In the genomic region with DNA sequence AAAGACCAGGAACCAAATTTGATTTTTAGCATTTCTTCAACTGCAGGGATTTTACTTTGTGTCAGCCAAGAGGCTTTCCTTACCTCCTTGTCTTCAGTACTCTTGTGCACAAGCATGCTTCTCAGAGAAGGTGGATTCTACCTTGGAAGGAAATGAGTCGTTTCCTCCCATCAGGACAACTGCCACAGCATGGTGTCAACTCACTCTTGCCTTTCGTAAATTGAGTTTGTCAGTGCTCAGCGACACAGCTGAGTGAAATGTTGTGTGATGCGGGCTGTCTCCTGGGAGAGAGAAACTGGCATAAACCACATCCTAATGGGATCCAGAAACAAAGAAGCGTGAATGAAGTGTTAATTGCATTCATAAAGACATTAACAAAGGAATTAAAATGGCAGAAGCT, we compare ENCODE assay signal across 21 cellular contexts. TPM values are rescaled to one million over a fixed set of nuclear protein-coding genes. Genes with fewer than 3 reads are reported as not detected.
DNase-seq lines count a peak whose midpoint lies in the region; ATAC-seq, FAIRE-seq and TF ChIP-seq lines count a peak whose summit lies in the region.
"Had no signal": no experiment of that assay in that cellular context is flagged by ENCODE, and none has a peak within 500 bp of the region (broad histone marks: within the 10 kb centered on the region; RNA-seq: fewer than 3 reads in every experiment).

No MANE protein-coding gene starts in this region.

- H3K36me3 Mint-ChIP-seq in endodermal cell (ENCODE audit: low read depth) (peaks cover 2% of the 10 kb centered on the region), neural progenitor cell (no peaks in the 10 kb centered on the region)

- no peak for ATAC-seq in HG02884 (IDR thresholded peaks at IDR 0.05; ENCODE audit: unreplicated experiment)
- ATAC-seq: left lobe of liver; mucosa of descending colon; stimulated activated naive CD8-positive, alpha-beta T cell treated with anti-CD3 and anti-CD28 coated beads, Interleukin-15, amount 100 ng/mL, for 72 hours; upper lobe of right lung had no signal

- no peak for FAIRE-seq in GM19239 (lab: Jason Lieb, UNC)

- peak overlapping the region; percentile 82 for H2AFZ ChIP-seq in neural progenitor cell (replicated peaks)

- no peaks in the 10 kb centered on the region for H3K27me3 Mint-ChIP-seq in endodermal cell (ENCODE audit: insufficient read depth)
- peaks cover 4% of the 10 kb centered on the region for H3K27me3 Mint-ChIP-seq in neural progenitor cell (ENCODE audit: insufficient read depth, low read depth)
- H3K27me3 Mint-ChIP-seq: stimulated activated naive CD8-positive, alpha-beta T cell treated with anti-CD3 and anti-CD28 coated beads, Interleukin-15, amount 100 ng/mL, for 72 hours had no signal

- H3K4me3 ChIP-seq in endodermal cell (ENCODE audit: low read length) (peak overlapping the region; percentile 63), neural progenitor cell (no peak overlapping the region)
- H3K4me3 ChIP-seq: mucosa of descending colon, upper lobe of right lung had no signal

- H3K27me3 ChIP-seq in endodermal cell (ENCODE audit: control insufficient read depth, insufficient read depth, low read length, poor library complexity, severe bottlenecking), result no peaks in the 10 kb centered on the region
- H3K27me3 ChIP-seq in neural progenitor cell, result no peaks in the 10 kb centered on the region
- H3K27me3 ChIP-seq: upper lobe of right lung had no signal

- H3K9ac ChIP-seq in endodermal cell (ENCODE audit: extremely low read depth, low read length, poor library complexity, severe bottlenecking), result peak overlapping the region; percentile 33
- no peak overlapping the region for H3K9ac ChIP-seq in neural progenitor cell

- H3K79me2 ChIP-seq in neural progenitor cell (ENCODE audit: low read depth), result no peaks in the 10 kb centered on the region

- H3K4me1 Mint-ChIP-seq in endodermal cell (peaks cover 44% of the 10 kb centered on the region), neural progenitor cell (peaks cover 32% of the 10 kb centered on the region)
- H3K4me1 Mint-ChIP-seq: stimulated activated naive CD8-positive, alpha-beta T cell treated with anti-CD3 and anti-CD28 coated beads, Interleukin-15, amount 100 ng/mL, for 72 hours had no signal

- H3F3A ChIP-seq in neural progenitor cell (ENCODE audit: low read depth), result no peaks in the 10 kb centered on the region

- 6 to 20% methylated on average over 1 to 5 of the region's 5 CpGs for WGBS in endodermal cell (ENCODE audit: insufficient coverage in 1 of 2, insufficient read length in 1 of 2), 2 experiments

- peak overlapping the region; percentile 60 for H3K4me2 ChIP-seq in neural progenitor cell

- no peaks in the 10 kb centered on the region for H3K36me3 ChIP-seq in endodermal cell (ENCODE audit: control insufficient read depth, insufficient read depth, low read length)
- no peaks in the 10 kb centered on the region for H3K36me3 ChIP-seq in neural progenitor cell
- H3K36me3 ChIP-seq: upper lobe of right lung had no signal

- H3K27ac ChIP-seq in endodermal cell (ENCODE audit: low read depth, low read length) (peak overlapping the region; percentile 4), neural progenitor cell (no peak overlapping the region)
- H3K27ac ChIP-seq: upper lobe of right lung had no signal

- TF ChIP-seq CTCF in endodermal cell (conservative IDR thresholded peaks at IDR 0.05) (no peak), neural progenitor cell (IDR thresholded peaks at IDR 0.05) (no peak), GM20000 (IDR thresholded peaks at IDR 0.05; ENCODE audit: extremely low read depth, missing control alignments) (no peak)

- H3K4me1 ChIP-seq in endodermal cell (ENCODE audit: control insufficient read depth, insufficient read depth, low read length) (peaks cover 12% of the 10 kb centered on the region), neural progenitor cell (peaks cover 26% of the 10 kb centered on the region)
- H3K4me1 ChIP-seq: upper lobe of right lung had no signal

- peak overlapping the region; percentile 89 for H3K27ac Mint-ChIP-seq in endodermal cell
- H3K27ac Mint-ChIP-seq in neural progenitor cell, result no peak overlapping the region
- H3K27ac Mint-ChIP-seq: stimulated activated naive CD8-positive, alpha-beta T cell treated with anti-CD3 and anti-CD28 coated beads, Interleukin-15, amount 100 ng/mL, for 72 hours had no signal

- H3K9me3 ChIP-seq in endodermal cell (ENCODE audit: control insufficient read depth, low read length), result no peaks in the 10 kb centered on the region
- no peaks in the 10 kb centered on the region for H3K9me3 ChIP-seq in neural progenitor cell (ENCODE audit: low read depth)
- H3K9me3 ChIP-seq: mucosa of descending colon, upper lobe of right lung had no signal

- no peaks in the 10 kb centered on the region for H4K20me1 ChIP-seq in neural progenitor cell (ENCODE audit: low read depth)

- DNase-seq in GDM1 (lab: John Stamatoyannopoulos, UW) (peak; percentile 8), NCI-H2171 treated with DMSO at 0.1 percent for 48 hours (lab: John Stamatoyannopoulos, UW) (peak; percentile 53), endodermal cell (peak; percentile 93), neural progenitor cell (ENCODE audit: low spot score) (peak; percentile 52), GM19239 (ENCODE audit: insufficient read length, low spot score) (no peak), glomerular visceral epithelial cell (ENCODE audit: extremely low spot score) (no peak), GM20000 (ENCODE audit: low spot score) (no peak)
- DNase-seq: activated CD4-positive, alpha-beta T cell treated with anti-CD3 and anti-CD28 coated beads for 1 hour; activated effector memory CD4-positive, alpha-beta T cell treated with anti-CD3 and anti-CD28 coated beads, Interleukin-2, amount 50 U/mL, for 16 hours; cerebellar nuclear complex; DND-41; hippocampal formation; mucosa of descending colon; NCI-H1436 treated with DMSO at 0.1 percent for 48 hours; NCI-H446; RPMI8226; stimulated activated CD4-positive, alpha-beta T cell treated with anti-CD3 and anti-CD28 coated beads, Interleukin-2, amount 100 ng/mL, for 24 hours; stimulated activated naive CD8-positive, alpha-beta T cell treated with anti-CD3 and anti-CD28 coated beads, Interleukin-15, amount 100 ng/mL, for 72 hours; upper lobe of right lung had no signal

- peaks cover 8% of the 10 kb centered on the region for H3K9me3 Mint-ChIP-seq in endodermal cell
- H3K9me3 Mint-ChIP-seq in neural progenitor cell, result no peaks in the 10 kb centered on the region
- H3K9me3 Mint-ChIP-seq: stimulated activated naive CD8-positive, alpha-beta T cell treated with anti-CD3 and anti-CD28 coated beads, Interleukin-15, amount 100 ng/mL, for 72 hours had no signal

- H3K4me3 Mint-ChIP-seq in endodermal cell, result peak overlapping the region; percentile 32
- no peak overlapping the region for H3K4me3 Mint-ChIP-seq in neural progenitor cell
- H3K4me3 Mint-ChIP-seq: stimulated activated naive CD8-positive, alpha-beta T cell treated with anti-CD3 and anti-CD28 coated beads, Interleukin-15, amount 100 ng/mL, for 72 hours had no signal

RNA-seq across cellular contexts. Expression of a gene that starts 51.6 kb away (rescaled TPM):
- total RNA-seq in endodermal cell, result 10 to 100 TPM in 1 of 2 donors, 1 to 10 TPM in 1; 8.3 to 15.6 TPM
- 4.3 TPM for polyA plus RNA-seq in endodermal cell (2013, experiment 1 of 2)
- polyA plus RNA-seq in endodermal cell (2013, experiment 2 of 2), result 4.1 TPM
- 0.62 and 1.9 TPM in 2 replicates for total RNA-seq in neural progenitor cell (ENCODE audit: low replicate concordance)

Comparison
In these comparisons a context has a peak if more than half of its experiments do, and no peak if none do; other contexts are left out.
1. DNase-seq: peak in GDM1 (single experiment), NCI-H2171 treated with DMSO at 0.1 percent for 48 hours (single experiment), endodermal cell (single experiment) and neural progenitor cell (single experiment); none in GM19239 (single experiment), glomerular visceral epithelial cell (single experiment) and GM20000 (single experiment).